ENCODE assay signal across 1 cellular context in genomic region chr19:38634757-38635482, GRCh38.
TF ChIP-seq lines count a peak whose summit lies in the region.

No MANE protein-coding gene starts in this region.

TF ChIP-seq in H1, 55 proteins besides CTCF, POLR2A, EP300 and RAD21 (continued from another document):
- peak in 1 of 2 experiments; percentile 61; a peak in 1 of 4 replicates for TF ChIP-seq SIN3A (conservative IDR thresholded peaks at IDR 0.05 in 1 of 2, IDR thresholded peaks at IDR 0.05 in 1 of 2; ENCODE audit: low read depth in 1 of 2, low read length in 2 of 2)
- no peak for TF ChIP-seq TCF12 (IDR thresholded peaks at IDR 0.05; ENCODE audit: low read depth, low read length)
